ENCODE assay signal across 13 cellular contexts in genomic region chr2:37858197-37858711, GRCh38.
DNase-seq lines count a peak whose midpoint lies in the region; ATAC-seq, FAIRE-seq and TF ChIP-seq lines count a peak whose summit lies in the region.
"Had no signal": no experiment of that assay in that cellular context is flagged by ENCODE, and none has a peak within 500 bp of the region (broad histone marks: within the 10 kb centered on the region; RNA-seq: fewer than 3 reads in every experiment).

No MANE protein-coding gene starts in this region.

- TF ChIP-seq POLR2A in ovary (IDR thresholded peaks at IDR 0.05) = no peak

- H3K27ac ChIP-seq in kidney (ENCODE audit: low read depth in 2 of 2, low read length in 2 of 2) = peak overlapping the region in 1 of 2 donors; percentile 54
- no peak overlapping the region for H3K27ac ChIP-seq in ovary
- H3K27ac ChIP-seq: HL-60, neutrophil had no signal

- intact Hi-C loops in kidney (cut with DNase I) = no loop called here
- intact Hi-C loops in ovary (cut with DNase I) = no loop called here

- H3K4me1 Mint-ChIP-seq in type B pancreatic cell (ENCODE audit: unreplicated experiment) = peaks cover 12% of the 10 kb centered on the region

- H3K36me3 ChIP-seq in kidney (ENCODE audit: control insufficient read depth in 1 of 2, insufficient read depth in 2 of 2, low read length in 2 of 2) (no peaks in the 10 kb centered on the region), ovary (no peaks in the 10 kb centered on the region)
- H3K36me3 ChIP-seq: neutrophil had no signal

- no peak overlapping the region for H3K4me3 Mint-ChIP-seq in type B pancreatic cell

- H3K9me3 ChIP-seq in kidney (ENCODE audit: control insufficient read depth in 1 of 2, low read length in 2 of 2) (no peaks in the 10 kb centered on the region), ovary (no peaks in the 10 kb centered on the region)
- H3K9me3 ChIP-seq: neutrophil had no signal

- H3K36me3 Mint-ChIP-seq in type B pancreatic cell = no peaks in the 10 kb centered on the region

- FAIRE-seq in HTR-8/SVneo (lab: Jason Lieb, UNC) (no peak), kidney (lab: Jason Lieb, UNC) (no peak)
- FAIRE-seq: G401.6, urothelium cell line had no signal

- H3K27me3 Mint-ChIP-seq in type B pancreatic cell = peaks cover 19% of the 10 kb centered on the region

- no peak overlapping the region for H3K4me3 ChIP-seq in kidney (ENCODE audit: low read length in 2 of 2)
- no peak overlapping the region for H3K4me3 ChIP-seq in ovary

- H3K27ac Mint-ChIP-seq in type B pancreatic cell = peak overlapping the region; percentile 72

- no peak for TF ChIP-seq CTCF in kidney (IDR thresholded peaks at IDR 0.05; ENCODE audit: borderline replicate concordance, extremely low read depth, insufficient read depth)
- no peak for TF ChIP-seq CTCF in type B pancreatic cell (conservative IDR thresholded peaks at IDR 0.05)
- TF ChIP-seq CTCF in ovary (IDR thresholded peaks at IDR 0.05) = no peak

- WGBS in ovary, 3 donors = 31 to 49% (median 40%) methylated on average over 5 of the region's 5 CpGs

- TF ChIP-seq EP300 in ovary (IDR thresholded peaks at IDR 0.05) = no peak

- no peak overlapping the region for H3K9ac ChIP-seq in kidney (ENCODE audit: low read length in 2 of 2)

- DNase-seq in HTR-8/SVneo (ENCODE audit: insufficient read length, low spot score) = peak; percentile 37
- DNase-seq in brain pericyte (ENCODE audit: low read depth, low spot score) = peak; percentile 29
- peak; percentile 79 for DNase-seq in kidney
- DNase-seq in type B pancreatic cell (ENCODE audit: extremely low spot score, unreplicated experiment) = no peak
- DNase-seq in NCI-H1048 (lab: John Stamatoyannopoulos, UW) = no peak
- no peak for DNase-seq in ovary
- DNase-seq: NCI-H1930, OCI-M1 had no signal

- ATAC-seq in HG03280 (IDR thresholded peaks at IDR 0.05; ENCODE audit: unreplicated experiment) = no peak

- peaks cover 6% of the 10 kb centered on the region for H3K9me3 Mint-ChIP-seq in type B pancreatic cell

- H3K4me1 ChIP-seq in kidney (ENCODE audit: control insufficient read depth in 1 of 2, insufficient read depth in 1 of 2, low read depth in 1 of 2, low read length in 2 of 2) (peaks cover 12 to 14% of the 10 kb centered on the region in 2 donors), ovary (ENCODE audit: insufficient read depth) (no peaks in the 10 kb centered on the region)

- H3K27me3 ChIP-seq in ovary = no peaks in the 10 kb centered on the region
- H3K27me3 ChIP-seq: neutrophil had no signal

Comparison
In these comparisons a context has a peak if more than half of its experiments do, and no peak if none do; other contexts are left out.
1. DNase-seq: peak in HTR-8/SVneo (single experiment), brain pericyte (single experiment) and kidney (single experiment); none in type B pancreatic cell (single experiment), NCI-H1048 (single experiment) and ovary (0 of 5).